ENCODE assay signal across 1 cellular context in the genomic region with DNA sequence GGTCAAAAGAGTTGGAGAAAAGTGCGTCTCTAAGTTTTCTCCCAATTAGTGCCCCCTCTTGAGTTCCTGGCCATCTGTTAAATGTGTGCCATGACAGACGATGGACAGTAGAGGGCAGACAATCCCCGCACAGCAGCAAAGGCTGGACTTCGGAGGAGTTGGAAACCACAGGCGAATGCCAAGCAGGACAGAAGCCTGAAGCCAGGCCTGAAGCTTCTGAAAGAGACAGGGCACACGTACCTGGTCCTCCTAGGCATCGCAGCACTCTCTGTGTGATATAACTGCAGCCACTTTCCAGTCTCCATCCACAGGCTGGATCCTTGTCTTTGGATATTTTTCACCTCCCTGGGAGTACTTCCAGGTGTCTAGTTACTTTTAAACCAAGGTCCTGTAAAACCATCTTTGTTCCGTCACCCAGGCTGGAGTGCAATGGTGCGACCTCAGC.
TF ChIP-seq lines count a peak whose summit lies in the region.

No MANE protein-coding gene starts in this region.

TF ChIP-seq in HepG2, 621 proteins besides CTCF, POLR2A, EP300 and RAD21 (continued from another document and continues in another):
- TF ChIP-seq, protein P1, sequence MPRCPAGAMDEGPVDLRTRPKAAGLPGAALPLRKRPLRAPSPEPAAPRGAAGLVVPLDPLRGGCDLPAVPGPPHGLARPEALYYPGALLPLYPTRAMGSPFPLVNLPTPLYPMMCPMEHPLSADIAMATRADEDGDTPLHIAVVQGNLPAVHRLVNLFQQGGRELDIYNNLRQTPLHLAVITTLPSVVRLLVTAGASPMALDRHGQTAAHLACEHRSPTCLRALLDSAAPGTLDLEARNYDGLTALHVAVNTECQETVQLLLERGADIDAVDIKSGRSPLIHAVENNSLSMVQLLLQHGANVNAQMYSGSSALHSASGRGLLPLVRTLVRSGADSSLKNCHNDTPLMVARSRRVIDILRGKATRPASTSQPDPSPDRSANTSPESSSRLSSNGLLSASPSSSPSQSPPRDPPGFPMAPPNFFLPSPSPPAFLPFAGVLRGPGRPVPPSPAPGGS (CRISPR knock-in tag; IDR thresholded peaks at IDR 0.05) = 0 out of 2 replicates have a peak, but pooled peaks have one; percentile 41
- no peak for TF ChIP-seq SOX6 (IDR thresholded peaks at IDR 0.05)
- peak; percentile 60 for TF ChIP-seq SOX6 (CRISPR knock-in tag; IDR thresholded peaks at IDR 0.05)
- 0 out of 2 replicates have a peak, but pooled peaks have one; percentile 29 for TF ChIP-seq CAMTA2 (CRISPR knock-in tag; IDR thresholded peaks at IDR 0.05; ENCODE audit: borderline replicate concordance)
- TF ChIP-seq MIXL1 (CRISPR knock-in tag; IDR thresholded peaks at IDR 0.05) = 0 out of 2 replicates have a peak, but pooled peaks have one; percentile 42
- TF ChIP-seq, protein P2, sequence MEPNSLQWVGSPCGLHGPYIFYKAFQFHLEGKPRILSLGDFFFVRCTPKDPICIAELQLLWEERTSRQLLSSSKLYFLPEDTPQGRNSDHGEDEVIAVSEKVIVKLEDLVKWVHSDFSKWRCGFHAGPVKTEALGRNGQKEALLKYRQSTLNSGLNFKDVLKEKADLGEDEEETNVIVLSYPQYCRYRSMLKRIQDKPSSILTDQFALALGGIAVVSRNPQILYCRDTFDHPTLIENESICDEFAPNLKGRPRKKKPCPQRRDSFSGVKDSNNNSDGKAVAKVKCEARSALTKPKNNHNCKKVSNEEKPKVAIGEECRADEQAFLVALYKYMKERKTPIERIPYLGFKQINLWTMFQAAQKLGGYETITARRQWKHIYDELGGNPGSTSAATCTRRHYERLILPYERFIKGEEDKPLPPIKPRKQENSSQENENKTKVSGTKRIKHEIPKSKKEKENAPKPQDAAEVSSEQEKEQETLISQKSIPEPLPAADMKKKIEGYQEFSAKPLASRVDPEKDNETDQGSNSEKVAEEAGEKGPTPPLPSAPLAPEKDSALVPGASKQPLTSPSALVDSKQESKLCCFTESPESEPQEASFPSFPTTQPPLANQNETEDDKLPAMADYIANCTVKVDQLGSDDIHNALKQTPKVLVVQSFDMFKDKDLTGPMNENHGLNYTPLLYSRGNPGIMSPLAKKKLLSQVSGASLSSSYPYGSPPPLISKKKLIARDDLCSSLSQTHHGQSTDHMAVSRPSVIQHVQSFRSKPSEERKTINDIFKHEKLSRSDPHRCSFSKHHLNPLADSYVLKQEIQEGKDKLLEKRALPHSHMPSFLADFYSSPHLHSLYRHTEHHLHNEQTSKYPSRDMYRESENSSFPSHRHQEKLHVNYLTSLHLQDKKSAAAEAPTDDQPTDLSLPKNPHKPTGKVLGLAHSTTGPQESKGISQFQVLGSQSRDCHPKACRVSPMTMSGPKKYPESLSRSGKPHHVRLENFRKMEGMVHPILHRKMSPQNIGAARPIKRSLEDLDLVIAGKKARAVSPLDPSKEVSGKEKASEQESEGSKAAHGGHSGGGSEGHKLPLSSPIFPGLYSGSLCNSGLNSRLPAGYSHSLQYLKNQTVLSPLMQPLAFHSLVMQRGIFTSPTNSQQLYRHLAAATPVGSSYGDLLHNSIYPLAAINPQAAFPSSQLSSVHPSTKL (CRISPR knock-in tag; IDR thresholded peaks at IDR 0.05) = peak; percentile 29; the same call in 1 of the 2 replicates
- TF ChIP-seq, protein P3, sequence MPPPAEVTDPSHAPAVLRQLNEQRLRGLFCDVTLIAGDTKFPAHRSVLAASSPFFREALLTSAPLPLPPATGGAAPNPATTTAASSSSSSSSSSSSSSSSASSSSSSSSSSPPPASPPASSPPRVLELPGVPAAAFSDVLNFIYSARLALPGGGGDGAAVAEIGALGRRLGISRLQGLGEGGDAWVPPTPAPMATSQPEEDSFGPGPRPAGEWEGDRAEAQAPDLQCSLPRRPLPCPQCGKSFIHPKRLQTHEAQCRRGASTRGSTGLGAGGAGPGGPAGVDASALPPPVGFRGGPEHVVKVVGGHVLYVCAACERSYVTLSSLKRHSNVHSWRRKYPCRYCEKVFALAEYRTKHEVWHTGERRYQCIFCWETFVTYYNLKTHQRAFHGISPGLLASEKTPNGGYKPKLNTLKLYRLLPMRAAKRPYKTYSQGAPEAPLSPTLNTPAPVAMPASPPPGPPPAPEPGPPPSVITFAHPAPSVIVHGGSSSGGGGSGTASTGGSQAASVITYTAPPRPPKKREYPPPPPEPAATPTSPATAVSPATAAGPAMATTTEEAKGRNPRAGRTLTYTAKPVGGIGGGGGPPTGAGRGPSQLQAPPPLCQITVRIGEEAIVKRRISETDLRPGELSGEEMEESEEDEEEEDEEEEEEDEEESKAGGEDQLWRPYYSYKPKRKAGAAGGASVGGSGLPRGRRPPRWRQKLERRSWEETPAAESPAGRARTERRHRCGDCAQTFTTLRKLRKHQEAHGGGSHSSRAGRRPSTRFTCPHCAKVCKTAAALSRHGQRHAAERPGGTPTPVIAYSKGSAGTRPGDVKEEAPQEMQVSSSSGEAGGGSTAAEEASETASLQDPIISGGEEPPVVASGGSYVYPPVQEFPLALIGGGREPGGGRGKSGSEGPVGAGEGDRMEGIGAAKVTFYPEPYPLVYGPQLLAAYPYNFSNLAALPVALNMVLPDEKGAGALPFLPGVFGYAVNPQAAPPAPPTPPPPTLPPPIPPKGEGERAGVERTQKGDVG (CRISPR knock-in tag; IDR thresholded peaks at IDR 0.05; ENCODE audit: borderline replicate concordance) = peak; percentile 89; the same call in 1 of the 2 replicates
- no peak for TF ChIP-seq DPF2 (CRISPR knock-in tag; IDR thresholded peaks at IDR 0.05; ENCODE audit: borderline replicate concordance, low read depth)
- TF ChIP-seq, protein P4, sequence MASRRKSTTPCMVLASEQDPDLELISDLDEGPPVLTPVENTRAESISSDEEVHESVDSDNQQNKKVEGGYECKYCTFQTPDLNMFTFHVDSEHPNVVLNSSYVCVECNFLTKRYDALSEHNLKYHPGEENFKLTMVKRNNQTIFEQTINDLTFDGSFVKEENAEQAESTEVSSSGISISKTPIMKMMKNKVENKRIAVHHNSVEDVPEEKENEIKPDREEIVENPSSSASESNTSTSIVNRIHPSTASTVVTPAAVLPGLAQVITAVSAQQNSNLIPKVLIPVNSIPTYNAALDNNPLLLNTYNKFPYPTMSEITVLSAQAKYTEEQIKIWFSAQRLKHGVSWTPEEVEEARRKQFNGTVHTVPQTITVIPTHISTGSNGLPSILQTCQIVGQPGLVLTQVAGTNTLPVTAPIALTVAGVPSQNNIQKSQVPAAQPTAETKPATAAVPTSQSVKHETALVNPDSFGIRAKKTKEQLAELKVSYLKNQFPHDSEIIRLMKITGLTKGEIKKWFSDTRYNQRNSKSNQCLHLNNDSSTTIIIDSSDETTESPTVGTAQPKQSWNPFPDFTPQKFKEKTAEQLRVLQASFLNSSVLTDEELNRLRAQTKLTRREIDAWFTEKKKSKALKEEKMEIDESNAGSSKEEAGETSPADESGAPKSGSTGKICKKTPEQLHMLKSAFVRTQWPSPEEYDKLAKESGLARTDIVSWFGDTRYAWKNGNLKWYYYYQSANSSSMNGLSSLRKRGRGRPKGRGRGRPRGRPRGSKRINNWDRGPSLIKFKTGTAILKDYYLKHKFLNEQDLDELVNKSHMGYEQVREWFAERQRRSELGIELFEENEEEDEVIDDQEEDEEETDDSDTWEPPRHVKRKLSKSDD (CRISPR knock-in tag; IDR thresholded peaks at IDR 0.05; ENCODE audit: low read depth) = no peak
- no peak for TF ChIP-seq ZNF225 (CRISPR knock-in tag; IDR thresholded peaks at IDR 0.05)
- no peak for TF ChIP-seq TCF12 (IDR thresholded peaks at IDR 0.05)
- TF ChIP-seq TCF12 (CRISPR knock-in tag; IDR thresholded peaks at IDR 0.05) = 0 out of 2 replicates have a peak, but pooled peaks have one; percentile 50
- TF ChIP-seq SCMH1 (CRISPR knock-in tag; IDR thresholded peaks at IDR 0.05; ENCODE audit: borderline replicate concordance) = no peak
- no peak for TF ChIP-seq TMF1 (CRISPR knock-in tag; IDR thresholded peaks at IDR 0.05; ENCODE audit: low read depth)
- TF ChIP-seq ZFP37 (CRISPR knock-in tag; IDR thresholded peaks at IDR 0.05; ENCODE audit: borderline replicate concordance) = no peak
- no peak for TF ChIP-seq ZFP1 (CRISPR knock-in tag; IDR thresholded peaks at IDR 0.05)
- no peak for TF ChIP-seq PAX8 (CRISPR knock-in tag; IDR thresholded peaks at IDR 0.05; ENCODE audit: borderline replicate concordance)
- TF ChIP-seq FOXJ3 (CRISPR knock-in tag; IDR thresholded peaks at IDR 0.05; ENCODE audit: borderline replicate concordance) = no peak
- TF ChIP-seq, protein P5, sequence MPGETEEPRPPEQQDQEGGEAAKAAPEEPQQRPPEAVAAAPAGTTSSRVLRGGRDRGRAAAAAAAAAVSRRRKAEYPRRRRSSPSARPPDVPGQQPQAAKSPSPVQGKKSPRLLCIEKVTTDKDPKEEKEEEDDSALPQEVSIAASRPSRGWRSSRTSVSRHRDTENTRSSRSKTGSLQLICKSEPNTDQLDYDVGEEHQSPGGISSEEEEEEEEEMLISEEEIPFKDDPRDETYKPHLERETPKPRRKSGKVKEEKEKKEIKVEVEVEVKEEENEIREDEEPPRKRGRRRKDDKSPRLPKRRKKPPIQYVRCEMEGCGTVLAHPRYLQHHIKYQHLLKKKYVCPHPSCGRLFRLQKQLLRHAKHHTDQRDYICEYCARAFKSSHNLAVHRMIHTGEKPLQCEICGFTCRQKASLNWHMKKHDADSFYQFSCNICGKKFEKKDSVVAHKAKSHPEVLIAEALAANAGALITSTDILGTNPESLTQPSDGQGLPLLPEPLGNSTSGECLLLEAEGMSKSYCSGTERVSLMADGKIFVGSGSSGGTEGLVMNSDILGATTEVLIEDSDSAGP (CRISPR knock-in tag; IDR thresholded peaks at IDR 0.05; ENCODE audit: borderline replicate concordance) = peak; percentile 76
- TF ChIP-seq FOSL2 (CRISPR knock-in tag; IDR thresholded peaks at IDR 0.05) = peak; percentile 28; the same call in 1 of the 2 replicates
- TF ChIP-seq, protein P6, sequence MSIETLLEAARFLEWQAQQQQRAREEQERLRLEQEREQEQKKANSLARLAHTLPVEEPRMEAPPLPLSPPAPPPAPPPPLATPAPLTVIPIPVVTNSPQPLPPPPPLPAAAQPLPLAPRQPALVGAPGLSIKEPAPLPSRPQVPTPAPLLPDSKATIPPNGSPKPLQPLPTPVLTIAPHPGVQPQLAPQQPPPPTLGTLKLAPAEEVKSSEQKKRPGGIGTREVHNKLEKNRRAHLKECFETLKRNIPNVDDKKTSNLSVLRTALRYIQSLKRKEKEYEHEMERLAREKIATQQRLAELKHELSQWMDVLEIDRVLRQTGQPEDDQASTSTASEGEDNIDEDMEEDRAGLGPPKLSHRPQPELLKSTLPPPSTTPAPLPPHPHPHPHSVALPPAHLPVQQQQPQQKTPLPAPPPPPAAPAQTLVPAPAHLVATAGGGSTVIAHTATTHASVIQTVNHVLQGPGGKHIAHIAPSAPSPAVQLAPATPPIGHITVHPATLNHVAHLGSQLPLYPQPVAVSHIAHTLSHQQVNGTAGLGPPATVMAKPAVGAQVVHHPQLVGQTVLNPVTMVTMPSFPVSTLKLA (IDR thresholded peaks at IDR 0.05) = no peak
- no peak for TF ChIP-seq EZH2 (conservative IDR thresholded peaks at IDR 0.05; ENCODE audit: low read depth, low read length)
- TF ChIP-seq ZSCAN21 (CRISPR knock-in tag; IDR thresholded peaks at IDR 0.05; ENCODE audit: borderline replicate concordance) = peak; percentile 45; the same call in 1 of the 2 replicates
- TF ChIP-seq ELF3 (CRISPR knock-in tag; IDR thresholded peaks at IDR 0.05) = peak; percentile 44; the same call in 1 of the 2 replicates
- TF ChIP-seq, protein P7, sequence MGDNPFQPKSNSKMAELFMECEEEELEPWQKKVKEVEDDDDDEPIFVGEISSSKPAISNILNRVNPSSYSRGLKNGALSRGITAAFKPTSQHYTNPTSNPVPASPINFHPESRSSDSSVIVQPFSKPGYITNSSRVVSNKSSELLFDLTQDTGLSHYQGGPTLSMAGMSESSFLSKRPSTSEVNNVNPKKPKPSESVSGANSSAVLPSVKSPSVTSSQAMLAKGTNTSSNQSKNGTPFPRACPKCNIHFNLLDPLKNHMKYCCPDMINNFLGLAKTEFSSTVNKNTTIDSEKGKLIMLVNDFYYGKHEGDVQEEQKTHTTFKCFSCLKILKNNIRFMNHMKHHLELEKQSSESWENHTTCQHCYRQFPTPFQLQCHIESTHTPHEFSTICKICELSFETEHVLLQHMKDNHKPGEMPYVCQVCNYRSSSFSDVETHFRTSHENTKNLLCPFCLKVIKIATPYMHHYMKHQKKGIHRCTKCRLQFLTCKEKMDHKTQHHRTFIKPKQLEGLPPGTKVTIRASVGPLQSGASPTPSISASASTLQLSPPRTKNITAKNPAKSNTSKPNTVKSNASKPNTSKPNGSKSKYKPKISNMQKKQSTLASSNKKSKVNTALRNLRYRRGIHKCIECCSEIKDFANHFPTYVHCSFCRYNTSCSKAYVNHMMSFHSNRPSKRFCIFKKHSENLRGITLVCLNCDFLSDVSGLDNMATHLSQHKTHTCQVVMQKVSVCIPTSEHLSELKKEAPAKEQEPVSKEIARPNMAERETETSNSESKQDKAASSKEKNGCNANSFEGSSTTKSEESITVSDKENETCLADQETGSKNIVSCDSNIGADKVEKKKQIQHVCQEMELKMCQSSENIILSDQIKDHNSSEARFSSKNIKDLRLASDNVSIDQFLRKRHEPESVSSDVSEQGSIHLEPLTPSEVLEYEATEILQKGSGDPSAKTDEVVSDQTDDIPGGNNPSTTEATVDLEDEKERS (CRISPR knock-in tag; IDR thresholded peaks at IDR 0.05) = no peak
- no peak for TF ChIP-seq SNAPC2 (CRISPR knock-in tag; IDR thresholded peaks at IDR 0.05)
- TF ChIP-seq NCOA1 (CRISPR knock-in tag; IDR thresholded peaks at IDR 0.05) = no peak
- 0 out of 2 replicates have a peak, but pooled peaks have one; percentile 31 for TF ChIP-seq ZNF33B (CRISPR knock-in tag; IDR thresholded peaks at IDR 0.05)
- TF ChIP-seq, protein P8, sequence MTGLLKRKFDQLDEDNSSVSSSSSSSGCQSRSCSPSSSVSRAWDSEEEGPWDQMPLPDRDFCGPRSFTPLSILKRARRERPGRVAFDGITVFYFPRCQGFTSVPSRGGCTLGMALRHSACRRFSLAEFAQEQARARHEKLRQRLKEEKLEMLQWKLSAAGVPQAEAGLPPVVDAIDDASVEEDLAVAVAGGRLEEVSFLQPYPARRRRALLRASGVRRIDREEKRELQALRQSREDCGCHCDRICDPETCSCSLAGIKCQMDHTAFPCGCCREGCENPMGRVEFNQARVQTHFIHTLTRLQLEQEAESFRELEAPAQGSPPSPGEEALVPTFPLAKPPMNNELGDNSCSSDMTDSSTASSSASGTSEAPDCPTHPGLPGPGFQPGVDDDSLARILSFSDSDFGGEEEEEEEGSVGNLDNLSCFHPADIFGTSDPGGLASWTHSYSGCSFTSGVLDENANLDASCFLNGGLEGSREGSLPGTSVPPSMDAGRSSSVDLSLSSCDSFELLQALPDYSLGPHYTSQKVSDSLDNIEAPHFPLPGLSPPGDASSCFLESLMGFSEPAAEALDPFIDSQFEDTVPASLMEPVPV (CRISPR knock-in tag; IDR thresholded peaks at IDR 0.05) = no peak
- no peak for TF ChIP-seq TBX3 (IDR thresholded peaks at IDR 0.05; ENCODE audit: borderline replicate concordance)
- TF ChIP-seq, protein P9, sequence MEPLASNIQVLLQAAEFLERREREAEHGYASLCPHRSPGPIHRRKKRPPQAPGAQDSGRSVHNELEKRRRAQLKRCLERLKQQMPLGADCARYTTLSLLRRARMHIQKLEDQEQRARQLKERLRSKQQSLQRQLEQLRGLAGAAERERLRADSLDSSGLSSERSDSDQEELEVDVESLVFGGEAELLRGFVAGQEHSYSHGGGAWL (CRISPR knock-in tag; IDR thresholded peaks at IDR 0.05) = no peak
- TF ChIP-seq, protein P10, sequence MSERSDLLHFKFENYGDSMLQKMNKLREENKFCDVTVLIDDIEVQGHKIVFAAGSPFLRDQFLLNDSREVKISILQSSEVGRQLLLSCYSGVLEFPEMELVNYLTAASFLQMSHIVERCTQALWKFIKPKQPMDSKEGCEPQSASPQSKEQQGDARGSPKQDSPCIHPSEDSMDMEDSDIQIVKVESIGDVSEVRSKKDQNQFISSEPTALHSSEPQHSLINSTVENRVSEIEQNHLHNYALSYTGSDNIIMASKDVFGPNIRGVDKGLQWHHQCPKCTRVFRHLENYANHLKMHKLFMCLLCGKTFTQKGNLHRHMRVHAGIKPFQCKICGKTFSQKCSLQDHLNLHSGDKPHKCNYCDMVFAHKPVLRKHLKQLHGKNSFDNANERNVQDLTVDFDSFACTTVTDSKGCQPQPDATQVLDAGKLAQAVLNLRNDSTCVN (CRISPR knock-in tag; IDR thresholded peaks at IDR 0.05; ENCODE audit: borderline replicate concordance) = no peak
- peak; percentile 55; the same call in 1 of the 2 replicates for TF ChIP-seq ZNF501 (CRISPR knock-in tag; IDR thresholded peaks at IDR 0.05)
